1 cellular context compared by ENCODE assay signal in the genomic region with DNA sequence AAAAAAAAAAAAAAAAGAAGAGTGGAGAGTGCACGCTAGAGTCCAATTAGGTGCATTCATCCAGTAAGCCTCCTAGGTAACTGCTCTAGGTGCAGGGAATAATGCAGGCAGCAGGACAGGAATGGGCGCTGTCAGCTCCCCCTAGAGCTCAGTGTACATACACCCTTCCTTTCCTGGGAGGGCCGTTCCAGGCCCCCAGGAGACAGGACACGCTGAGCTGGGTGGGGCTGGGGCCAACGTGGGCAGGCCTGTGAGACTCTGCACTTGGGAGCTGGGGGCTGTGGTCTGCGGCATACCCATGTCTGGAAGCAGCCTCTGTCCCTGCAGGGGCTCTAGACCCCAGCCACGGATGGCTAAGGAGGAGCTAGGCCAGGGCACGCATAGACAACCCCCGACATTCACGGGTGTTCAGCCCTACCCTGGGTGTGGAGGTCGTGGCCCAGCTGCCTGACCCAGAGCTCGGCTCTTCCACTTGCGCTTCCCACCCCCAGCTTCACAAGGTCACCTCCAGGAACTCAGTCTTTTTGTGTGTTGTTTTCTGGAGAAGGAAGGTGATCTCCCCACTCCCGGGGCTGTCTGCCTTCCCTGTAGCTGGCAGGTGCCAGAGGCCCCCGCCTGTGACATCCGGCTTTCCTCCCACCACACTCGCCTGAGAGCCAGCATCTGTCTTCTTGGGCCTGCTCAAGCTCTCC.
TF ChIP-seq lines count a peak whose summit lies in the region.

No MANE protein-coding gene starts in this region.

TF ChIP-seq in H1, 55 proteins besides CTCF, POLR2A, EP300 and RAD21:
- TF ChIP-seq NRF1 (IDR thresholded peaks at IDR 0.05; ENCODE audit: low read depth, low read length) (no peak), POLR2AphosphoS5 (IDR thresholded peaks at IDR 0.05; ENCODE audit: low read depth, low read length) (0 out of 2 replicates have a peak, but pooled peaks have one; percentile 12), ZNF274 (IDR thresholded peaks at IDR 0.05; ENCODE audit: borderline replicate concordance, extremely low read depth, low read length) (no peak), KDM4A (IDR thresholded peaks at IDR 0.05; ENCODE audit: low read depth, low read length, severe bottlenecking) (no peak), BACH1 (IDR thresholded peaks at IDR 0.05; ENCODE audit: low read length) (0 out of 2 replicates have a peak, but pooled peaks have one; percentile 25), SRF (IDR thresholded peaks at IDR 0.05; ENCODE audit: low read depth, low read length) (no peak), BCL11A (IDR thresholded peaks at IDR 0.05; ENCODE audit: low read depth in 2 of 2, low read length in 2 of 2) (no peak), SAP30 (IDR thresholded peaks at IDR 0.05; ENCODE audit: insufficient read depth, insufficient replicate concordance, low read length) (peak; percentile 55), FOSL1 (IDR thresholded peaks at IDR 0.05; ENCODE audit: insufficient read depth, low read depth, low read length) (no peak)
- TF ChIP-seq, protein P1, sequence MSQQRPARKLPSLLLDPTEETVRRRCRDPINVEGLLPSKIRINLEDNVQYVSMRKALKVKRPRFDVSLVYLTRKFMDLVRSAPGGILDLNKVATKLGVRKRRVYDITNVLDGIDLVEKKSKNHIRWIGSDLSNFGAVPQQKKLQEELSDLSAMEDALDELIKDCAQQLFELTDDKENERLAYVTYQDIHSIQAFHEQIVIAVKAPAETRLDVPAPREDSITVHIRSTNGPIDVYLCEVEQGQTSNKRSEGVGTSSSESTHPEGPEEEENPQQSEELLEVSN (IDR thresholded peaks at IDR 0.05): no peak
